15 cellular contexts compared by ENCODE assay signal in genomic region chr6:150145830-150146229, GRCh38. TPM values are rescaled to one million over a fixed set of nuclear protein-coding genes. Genes with fewer than 3 reads are reported as not detected.
A peak's percentile ranks its signal among the peaks of the same experiment; 100 is the strongest.
DNase-seq lines count a peak whose midpoint lies in the region; ATAC-seq, FAIRE-seq and TF ChIP-seq lines count a peak whose summit lies in the region.
"Had no signal": no experiment of that assay in that cellular context is flagged by ENCODE, and none has a peak within 500 bp of the region (broad histone marks: within the 10 kb centered on the region; RNA-seq: fewer than 3 reads in every experiment).

No MANE protein-coding gene starts in this region.

- ATAC-seq in K562 (no peak), HG03460 (IDR thresholded peaks at IDR 0.05; ENCODE audit: unreplicated experiment) (no peak), T-cell (replicated peaks in 1 of 4) (no peak)
- ATAC-seq: body of pancreas had no signal

- H3K27ac ChIP-seq in K562 (ENCODE audit: extremely low read depth, low read depth, low read length) (peak overlapping the region; percentile 22; the same call in 2 of the 3 replicates), dorsolateral prefrontal cortex (no peak overlapping the region)
- H3K27ac ChIP-seq: body of pancreas had no signal

- peaks cover 6 to 15% of the 10 kb centered on the region in 2 experiments; a peak in 4 of 5 replicates for H3K27me3 ChIP-seq in K562 (ENCODE audit: control insufficient read depth in 2 of 2, insufficient read depth in 2 of 2, low read length in 2 of 2)
- peaks cover 0 to 72% (median 22%) of the 10 kb centered on the region in 45 donors for H3K27me3 ChIP-seq in dorsolateral prefrontal cortex

- H3K27ac Mint-ChIP-seq in nephron (no peak overlapping the region), T-cell (no peak overlapping the region)

- no peaks in the 10 kb centered on the region for H3K36me3 Mint-ChIP-seq in nephron (ENCODE audit: low read depth)
- no peaks in the 10 kb centered on the region for H3K36me3 Mint-ChIP-seq in T-cell

- H3K4me3 Mint-ChIP-seq in nephron: peak overlapping the region in 2 of 3 experiments; percentile 29 to 53
- no peak overlapping the region for H3K4me3 Mint-ChIP-seq in T-cell

- in situ Hi-C loops in K562 (cut with MboI): no loop called here

- H3K4me1 ChIP-seq in K562 (replicated peaks in 1 of 2; ENCODE audit: control insufficient read depth in 2 of 2, insufficient read depth in 2 of 2, low read length in 2 of 2): peaks cover 44 to 49% of the 10 kb centered on the region in 2 experiments

- DNase-seq in DMS53 (lab: John Stamatoyannopoulos, UW) (peak; percentile 9), MV-4-11 (lab: John Stamatoyannopoulos, UW) (peak; percentile 78), K562 (ENCODE audit: extremely low read depth in 1 of 4, low spot score in 3 of 4) (no peak), dorsolateral prefrontal cortex (no peak), T-cell (no peak)
- DNase-seq in activated CD4-positive, CD25-positive, alpha-beta regulatory T cell treated with anti-CD3 and anti-CD28 coated beads, Interleukin-2, amount 50 U/mL, for 72 hours: no peak
- DNase-seq: activated naive CD4-positive, alpha-beta T cell; body of pancreas; H7; head of caudate nucleus; MM.1S; T1000 had no signal

- no TSS peak for BruUV-seq in K562 (replicated peaks; lab: Mats Ljungman, UMichigan)

- peak overlapping the region in 1 of 2 experiments; percentile 55; a peak in 2 of 4 replicates for H3K9ac ChIP-seq in K562 (ENCODE audit: insufficient read depth in 1 of 2, low read depth in 2 of 2, low read length in 2 of 2)

- no peak for TF ChIP-seq EP300 in K562 (IDR thresholded peaks at IDR 0.05; ENCODE audit: low read length)

- H4K20me1 ChIP-seq in K562 (replicated peaks; ENCODE audit: control insufficient read depth, insufficient read depth, low read length): no peaks in the 10 kb centered on the region

- CTCF ChIA-PET in K562 (lab: Yijun Ruan, JAX; ENCODE audit: low intra/inter-chr PET ratio): no interaction called here
- CTCF ChIA-PET in T-cell (lab: Charles Lee): no interaction called here

- intact Hi-C loops in K562 (cut with micrococcal nuclease) (no loop called here), dorsolateral prefrontal cortex (cut with DNase I) (no loop called here)

- TF ChIP-seq CTCF in K562 (IDR thresholded peaks at IDR 0.05 in 2 of 3, conservative IDR thresholded peaks at IDR 0.05 in 1 of 3; ENCODE audit: insufficient read depth in 2 of 3, low read depth in 1 of 3, low read length in 3 of 3) (no peak), nephron (IDR thresholded peaks at IDR 0.05; ENCODE audit: unreplicated experiment in 3 of 3) (no peak), dorsolateral prefrontal cortex (IDR thresholded peaks at IDR 0.05 in 54 of 56, conservative IDR thresholded peaks at IDR 0.05 in 2 of 56; ENCODE audit: low read depth in 1 of 56, partially characterized antibody in 56 of 56) (no peak)

- no peak for FAIRE-seq in K562 (lab: Jason Lieb, UNC)
- FAIRE-seq: endometrium had no signal

- peak overlapping the region; percentile 77 for H3K4me2 ChIP-seq in K562 (ENCODE audit: insufficient read depth, low read length)

- H3K79me2 ChIP-seq in K562 (ENCODE audit: control insufficient read depth, insufficient read depth, low read length): peaks cover 68% of the 10 kb centered on the region

- H3K36me3 ChIP-seq in K562 (ENCODE audit: control insufficient read depth, insufficient read depth, low read length): no peaks in the 10 kb centered on the region; the same call in 2 of the 3 replicates

- TF ChIP-seq POLR2A in K562 (conservative IDR thresholded peaks at IDR 0.05): no peak

- TF ChIP-seq RAD21 in K562 (CRISPR knock-in tag; conservative IDR thresholded peaks at IDR 0.05 in 1 of 2, IDR thresholded peaks at IDR 0.05 in 1 of 2): no peak

- POLR2A ChIA-PET in K562 (lab: Yijun Ruan, JAX) (interaction anchor here (0.7 to 3.9 kb wide), 5 partner anchors 9 to 177 kb away, joined by 3 to 20 read pairs (median 3); no protein-coding TSS in a partner anchor), T-cell (lab: Charles Lee) (no interaction called here)

- 0 out of 2 replicates have a peak overlapping the region, but pooled peaks have one; percentile 26 for H2AFZ ChIP-seq in K562 (ENCODE audit: low read depth, low read length)

- no peaks in the 10 kb centered on the region for H3K9me1 ChIP-seq in K562 (ENCODE audit: control insufficient read depth, insufficient read depth, low read length)

- H3K4me3 ChIP-seq in K562 (no peak overlapping the region), dorsolateral prefrontal cortex (peak overlapping the region in 17 of 59 donors; percentile 2 to 74 (median 64))
- H3K4me3 ChIP-seq: body of pancreas had no signal

- H3K4me1 Mint-ChIP-seq in nephron (peaks cover 21% of the 10 kb centered on the region), T-cell (peaks cover 5 to 13% (median 13%) of the 10 kb centered on the region in 3 donors)

- H3K27me3 Mint-ChIP-seq in nephron (ENCODE audit: low read depth) (peaks cover 90% of the 10 kb centered on the region), T-cell (peaks cover 61 to 67% of the 10 kb centered on the region in 2 donors)

- H3K9me3 ChIP-seq in K562 (replicated peaks; ENCODE audit: control insufficient read depth, insufficient read depth, low read depth, low read length): no peaks in the 10 kb centered on the region
- H3K9me3 ChIP-seq: body of pancreas had no signal

- no peaks in the 10 kb centered on the region for H3K9me3 Mint-ChIP-seq in nephron
- no peaks in the 10 kb centered on the region for H3K9me3 Mint-ChIP-seq in T-cell

TF ChIP-seq in K562, 482 proteins besides CTCF, POLR2A, EP300 and RAD21 (continues in another document):
- TF ChIP-seq ZEB2 (IDR thresholded peaks at IDR 0.05) (peak; percentile 54), JUND (IDR thresholded peaks at IDR 0.05; ENCODE audit: borderline replicate concordance, low read depth, low read length) (peak; percentile 33; the same call in 1 of the 2 replicates), JUND (tag; IDR thresholded peaks at IDR 0.05; ENCODE audit: borderline replicate concordance, low read depth, low read length) (peak; percentile 50; the same call in 1 of the 3 replicates), FOSL1 (tag; conservative IDR thresholded peaks at IDR 0.05) (peak; percentile 39; the same call in 1 of the 2 replicates), ZNF639 (CRISPR knock-in tag; conservative IDR thresholded peaks at IDR 0.05 in 1 of 2, IDR thresholded peaks at IDR 0.05 in 1 of 2) (no peak), PATZ1 (CRISPR knock-in tag; IDR thresholded peaks at IDR 0.05; ENCODE audit: borderline replicate concordance) (no peak), FIP1L1 (IDR thresholded peaks at IDR 0.05; ENCODE audit: low read depth, low read length, poor library complexity, severe bottlenecking) (no peak), IRF2 (CRISPR knock-in tag; IDR thresholded peaks at IDR 0.05) (no peak), EP400 (IDR thresholded peaks at IDR 0.05) (0 out of 2 replicates have a peak, but pooled peaks have one; percentile 17), MAFK (IDR thresholded peaks at IDR 0.05; ENCODE audit: low read length) (peak; percentile 53; the same call in 1 of the 2 replicates)

RNA-seq across cellular contexts. Expression of gene PPP1R14C, which starts 3.0 kb away (rescaled TPM):
- 4.2 and 9.2 TPM in 2 replicates for total RNA-seq in K562 (2011; cell fraction: chromatin; rRNA removed; ENCODE audit: low replicate concordance)
- 3.2 and 3.8 TPM in 2 replicates for total RNA-seq in K562 (2011; cell fraction: nucleolus; rRNA removed)
- total RNA-seq in K562 (2011; cell fraction: nucleoplasm; rRNA removed): 9.5 and 13.9 TPM in 2 replicates
- total RNA-seq in K562 (2014; rRNA removed) (10.1 and 11.6 TPM in 2 replicates), K562 (2014; rRNA removed; fragmentation: Illumina TruSeq; extraction: Trizol) (13.0 and 15.7 TPM in 2 replicates), K562 (2015; rRNA removed; fragmentation: Illumina TruSeq; extraction: Trizol) (3.8 and 4.5 TPM in 2 replicates), K562 (2021) (14.1 and 15.6 TPM in 2 replicates), dorsolateral prefrontal cortex (10 to 100 TPM in 88 of 120 experiments, 1 to 10 TPM in 32; 3.3 to 23.5 (median 13.4) TPM), T-cell (not detected)
- polyA plus RNA-seq in K562 (2011; rRNA removed) (16.6 and 21.9 TPM in 2 replicates), K562 (2014; fragmentation: Illumina TruSeq; extraction: Trizol) (11.9 and 12.2 TPM in 2 replicates), K562 (2014; fragmentation: Nextera tagmentation; extraction: Ambion mirVana) (10 to 100 TPM in 1 of 2 experiments, 1 to 10 TPM in 1; 8.1 to 14.5 TPM), K562 (2014; rRNA removed) (9.7 and 11.7 TPM in 2 replicates)
- polyA plus RNA-seq in K562 (2011; cell fraction: cytosol; rRNA removed): 6.1 and 15.7 TPM in 2 replicates
- polyA plus RNA-seq in K562 (2011; cell fraction: nucleus; rRNA removed): 3.4 and 8.0 TPM in 2 replicates
- 7.3 and 8.7 TPM in 2 replicates for polyA plus RNA-seq in K562 (2012)
- polyA minus RNA-seq in K562 (2011; rRNA and poly(A)+ RNA removed): 13.8 and 22.7 TPM in 2 replicates
- 5.2 and 5.3 TPM in 2 replicates for polyA minus RNA-seq in K562 (2011; cell fraction: cytosol; rRNA and poly(A)+ RNA removed)
- polyA minus RNA-seq in K562 (2011; cell fraction: nucleus; rRNA and poly(A)+ RNA removed): 2.8 and 5.3 TPM in 2 replicates

Comparison
In these comparisons a context has a peak if more than half of its experiments do, and no peak if none do; other contexts are left out.
1. DNase-seq: peak in DMS53 (single experiment) and MV-4-11 (single experiment); none in K562 (0 of 4), dorsolateral prefrontal cortex (0 of 10), activated CD4-positive, CD25-positive, alpha-beta regulatory T cell treated with anti-CD3 and anti-CD28 coated beads, Interleukin-2, amount 50 U/mL, for 72 hours (single experiment) and T-cell (0 of 34).
2. H3K4me3 Mint-ChIP-seq: peak in nephron (2 of 3); none in T-cell (0 of 3).